Comparison of ENCODE assay signal across 8 cellular contexts in the genomic region with DNA sequence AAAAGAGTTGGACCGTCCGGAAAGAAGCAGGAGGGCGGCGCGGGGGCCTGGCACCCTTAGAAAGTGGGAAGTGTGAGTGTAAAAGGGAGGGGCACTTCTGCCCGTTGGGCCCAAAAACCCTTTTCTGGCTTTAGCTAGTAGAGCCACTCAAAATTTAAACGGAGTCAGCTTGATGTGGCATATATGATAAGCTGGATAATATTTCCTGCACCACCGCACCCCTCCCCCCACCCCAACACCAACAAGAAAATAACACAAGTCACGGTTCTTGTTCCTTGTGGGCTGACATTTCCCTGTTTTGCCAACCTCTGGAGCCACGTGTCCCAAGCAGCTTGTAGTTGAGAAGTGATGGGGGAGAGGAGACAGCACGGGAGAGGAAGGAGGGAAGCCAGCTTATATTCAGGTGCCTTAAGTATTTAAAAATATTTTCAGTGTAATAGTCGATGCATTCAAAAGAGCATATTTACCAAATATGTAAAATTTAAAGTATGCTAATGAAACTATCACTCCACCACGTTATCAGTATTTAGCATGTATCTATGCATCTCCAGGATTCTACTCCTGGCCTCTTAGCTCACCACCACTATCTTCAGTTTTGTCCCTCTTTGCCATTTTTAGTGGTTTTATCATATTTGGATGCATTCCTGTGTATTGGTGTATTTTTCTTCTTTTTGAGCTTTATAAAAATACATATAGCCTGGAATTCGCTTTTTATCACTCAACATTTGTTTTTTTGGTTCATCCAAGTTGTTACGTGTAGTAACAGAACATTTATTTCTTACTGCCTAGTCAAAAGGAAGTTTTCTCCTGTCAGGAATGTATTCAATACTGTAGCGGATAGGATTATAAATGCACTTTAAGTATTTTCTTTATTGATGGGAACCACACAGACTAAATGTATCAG. TPM values are rescaled to one million over a fixed set of nuclear protein-coding genes. Genes with fewer than 3 reads are reported as not detected.
DNase-seq lines count a peak whose midpoint lies in the region; ATAC-seq, FAIRE-seq and TF ChIP-seq lines count a peak whose summit lies in the region.

No MANE protein-coding gene starts in this region.

- H3K36me3 Mint-ChIP-seq in activated T-helper 2 cell treated with anti-CD3 and anti-CD28 coated beads, Interferon-gamma antibody, Interleukin-2, Interleukin-4, amounts not matched to agents 10 μg/mL and 5 μg/mL and 100 μg/mL, durations not matched to agents 14 hours and 24 hours and 36 hours (ENCODE audit: low read depth) = peaks cover 12% of the 10 kb centered on the region
- peaks cover 5% of the 10 kb centered on the region for H3K36me3 Mint-ChIP-seq in osteocyte (ENCODE audit: unreplicated experiment)

- H3K27ac ChIP-seq in cardiac muscle cell = peak overlapping the region; percentile 84

- no peaks in the 10 kb centered on the region for H3K36me3 ChIP-seq in cardiac muscle cell

- H3K9me3 Mint-ChIP-seq in activated T-helper 2 cell treated with anti-CD3 and anti-CD28 coated beads, Interferon-gamma antibody, Interleukin-2, Interleukin-4, amounts not matched to agents 10 μg/mL and 5 μg/mL and 100 μg/mL, durations not matched to agents 14 hours and 24 hours and 36 hours = no peaks in the 10 kb centered on the region
- H3K9me3 Mint-ChIP-seq in osteocyte (ENCODE audit: unreplicated experiment) = no peaks in the 10 kb centered on the region

- H3K4me3 Mint-ChIP-seq in activated T-helper 2 cell treated with anti-CD3 and anti-CD28 coated beads, Interferon-gamma antibody, Interleukin-2, Interleukin-4, amounts not matched to agents 10 μg/mL and 5 μg/mL and 100 μg/mL, durations not matched to agents 14 hours and 24 hours and 36 hours (ENCODE audit: low read depth) = peak overlapping the region; percentile 93
- H3K4me3 Mint-ChIP-seq in osteocyte (ENCODE audit: unreplicated experiment) = peak overlapping the region; percentile 89

- peak overlapping the region; percentile 72 for H3K4me3 ChIP-seq in cardiac muscle cell

- H3K27me3 Mint-ChIP-seq in activated T-helper 2 cell treated with anti-CD3 and anti-CD28 coated beads, Interferon-gamma antibody, Interleukin-2, Interleukin-4, amounts not matched to agents 10 μg/mL and 5 μg/mL and 100 μg/mL, durations not matched to agents 14 hours and 24 hours and 36 hours (ENCODE audit: low read depth) = no peaks in the 10 kb centered on the region
- H3K27me3 Mint-ChIP-seq in osteocyte (ENCODE audit: unreplicated experiment) = no peaks in the 10 kb centered on the region

- FAIRE-seq in GM12892 (lab: Jason Lieb, UNC) = peak; percentile 44

- peaks cover 29% of the 10 kb centered on the region for H3K4me1 Mint-ChIP-seq in activated T-helper 2 cell treated with anti-CD3 and anti-CD28 coated beads, Interferon-gamma antibody, Interleukin-2, Interleukin-4, amounts not matched to agents 10 μg/mL and 5 μg/mL and 100 μg/mL, durations not matched to agents 14 hours and 24 hours and 36 hours (ENCODE audit: low read depth)
- peaks cover 49% of the 10 kb centered on the region for H3K4me1 Mint-ChIP-seq in osteocyte (ENCODE audit: unreplicated experiment)

- TF ChIP-seq CTCF in cardiac muscle cell (IDR thresholded peaks at IDR 0.05; ENCODE audit: low read depth, low read length) (no peak), osteocyte (IDR thresholded peaks at IDR 0.05) (no peak)

- peak overlapping the region; percentile 92 for H3K27ac Mint-ChIP-seq in activated T-helper 2 cell treated with anti-CD3 and anti-CD28 coated beads, Interferon-gamma antibody, Interleukin-2, Interleukin-4, amounts not matched to agents 10 μg/mL and 5 μg/mL and 100 μg/mL, durations not matched to agents 14 hours and 24 hours and 36 hours
- H3K27ac Mint-ChIP-seq in osteocyte (ENCODE audit: unreplicated experiment) = peak overlapping the region; percentile 99

- peaks cover 15% of the 10 kb centered on the region for H3K4me1 ChIP-seq in cardiac muscle cell (ENCODE audit: low read depth)

- ATAC-seq in HG02970 (IDR thresholded peaks at IDR 0.05; ENCODE audit: low FRiP score, unreplicated experiment) = peak; percentile 21

- TF ChIP-seq POLR2A in GM12892 (IDR thresholded peaks at IDR 0.05; ENCODE audit: low read depth, low read length) = no peak

- intact Hi-C loops in activated T-helper 2 cell treated with anti-CD3 and anti-CD28 coated beads, Interferon-gamma antibody, Interleukin-2, Interleukin-4, amounts not matched to agents 10 μg/mL and 5 μg/mL and 100 μg/mL, durations not matched to agents 14 hours and 24 hours and 36 hours (cut with micrococcal nuclease) = loop anchor here (1.0 to 5.0 kb wide), 4 partner anchors 17 to 347 kb away; a partner anchor contains a TSS

- DNase-seq in AG08395 (ENCODE audit: low spot score) (peak; percentile 49), GM12892 (ENCODE audit: insufficient read length) (peak; percentile 17), NCI-H446 (lab: John Stamatoyannopoulos, UW) (peak; percentile 89 to 92), cardiac muscle cell (ENCODE audit: low read depth in 1 of 2, low spot score in 1 of 2) (peak; percentile 52 to 82), osteocyte (ENCODE audit: extremely low spot score, unreplicated experiment) (no peak)
- DNase-seq in activated T-helper 2 cell treated with anti-CD3 and anti-CD28 coated beads, Interferon-gamma antibody, Interleukin-2, Interleukin-4, amounts not matched to agents 10 μg/mL and 5 μg/mL and 100 μg/mL, durations not matched to agents 14 hours and 24 hours and 36 hours (ENCODE audit: low spot score) = no peak
- DNase-seq in effector CD4-positive, alpha-beta T cell = no peak

- no peaks in the 10 kb centered on the region for H3K27me3 ChIP-seq in cardiac muscle cell

- H3K9me3 ChIP-seq in cardiac muscle cell (ENCODE audit: low read depth) = no peaks in the 10 kb centered on the region

RNA-seq across cellular contexts. Expression of a gene that starts 0.8 kb away (rescaled TPM):
- 35.1 TPM for polyA plus RNA-seq in GM12892 (2012; ENCODE audit: missing spikeins)
- 18.9 and 20.4 TPM in 2 replicates for total RNA-seq in activated T-helper 2 cell treated with anti-CD3 and anti-CD28 coated beads, Interferon-gamma antibody, Interleukin-2, Interleukin-4, amounts not matched to agents 10 μg/mL and 5 μg/mL and 100 μg/mL, durations not matched to agents 14 hours and 24 hours and 36 hours
- total RNA-seq in cardiac muscle cell = 11.7 and 13.3 TPM in 2 replicates
- polyA plus RNA-seq in cardiac muscle cell = 9.6 and 11.1 TPM in 2 replicates
- total RNA-seq in osteocyte = 22.4 and 23.9 TPM in 2 replicates

RNA-seq across cellular contexts. Expression of a gene that starts 49.9 kb away (rescaled TPM):
- polyA plus RNA-seq in GM12892 (2012; ENCODE audit: missing spikeins) = 5.8 TPM
- 13.8 and 14.9 TPM in 2 replicates for total RNA-seq in activated T-helper 2 cell treated with anti-CD3 and anti-CD28 coated beads, Interferon-gamma antibody, Interleukin-2, Interleukin-4, amounts not matched to agents 10 μg/mL and 5 μg/mL and 100 μg/mL, durations not matched to agents 14 hours and 24 hours and 36 hours
- 1.3 and 14.2 TPM in 2 replicates for total RNA-seq in cardiac muscle cell
- 1.7 and 10.2 TPM in 2 replicates for polyA plus RNA-seq in cardiac muscle cell
- 2.6 and 2.8 TPM in 2 replicates for total RNA-seq in osteocyte

Comparison
In these comparisons a context has a peak if more than half of its experiments do, and no peak if none do; other contexts are left out.
1. DNase-seq: peak in AG08395 (single experiment), GM12892 (single experiment), NCI-H446 (2 of 2) and cardiac muscle cell (2 of 2); none in activated T-helper 2 cell treated with anti-CD3 and anti-CD28 coated beads, Interferon-gamma antibody, Interleukin-2, Interleukin-4, amounts not matched to agents 10 μg/mL and 5 μg/mL and 100 μg/mL, durations not matched to agents 14 hours and 24 hours and 36 hours (single experiment), osteocyte (single experiment) and effector CD4-positive, alpha-beta T cell (single experiment).